In genomic region chr5:96934291-96934694, GRCh38 we compare ENCODE assay signal across 1 cellular context.
TF ChIP-seq lines count a peak whose summit lies in the region.

No MANE protein-coding gene starts in this region.

TF ChIP-seq in A549, 52 proteins besides CTCF, POLR2A, EP300 and RAD21 (continued from another document):
- TF ChIP-seq RARB (CRISPR knock-in tag; IDR thresholded peaks at IDR 0.05) (no peak), FOSL2 (IDR thresholded peaks at IDR 0.05) (no peak), FOSL2 (CRISPR knock-in tag; IDR thresholded peaks at IDR 0.05) (no peak), ESRRA (IDR thresholded peaks at IDR 0.05; ENCODE audit: borderline replicate concordance, low read length) (no peak)
